8 cellular contexts compared by ENCODE assay signal in genomic region chr6:83708970-83709747, GRCh38.
DNase-seq lines count a peak whose midpoint lies in the region; ATAC-seq lines count a peak whose summit lies in the region.

A gene with protein sequence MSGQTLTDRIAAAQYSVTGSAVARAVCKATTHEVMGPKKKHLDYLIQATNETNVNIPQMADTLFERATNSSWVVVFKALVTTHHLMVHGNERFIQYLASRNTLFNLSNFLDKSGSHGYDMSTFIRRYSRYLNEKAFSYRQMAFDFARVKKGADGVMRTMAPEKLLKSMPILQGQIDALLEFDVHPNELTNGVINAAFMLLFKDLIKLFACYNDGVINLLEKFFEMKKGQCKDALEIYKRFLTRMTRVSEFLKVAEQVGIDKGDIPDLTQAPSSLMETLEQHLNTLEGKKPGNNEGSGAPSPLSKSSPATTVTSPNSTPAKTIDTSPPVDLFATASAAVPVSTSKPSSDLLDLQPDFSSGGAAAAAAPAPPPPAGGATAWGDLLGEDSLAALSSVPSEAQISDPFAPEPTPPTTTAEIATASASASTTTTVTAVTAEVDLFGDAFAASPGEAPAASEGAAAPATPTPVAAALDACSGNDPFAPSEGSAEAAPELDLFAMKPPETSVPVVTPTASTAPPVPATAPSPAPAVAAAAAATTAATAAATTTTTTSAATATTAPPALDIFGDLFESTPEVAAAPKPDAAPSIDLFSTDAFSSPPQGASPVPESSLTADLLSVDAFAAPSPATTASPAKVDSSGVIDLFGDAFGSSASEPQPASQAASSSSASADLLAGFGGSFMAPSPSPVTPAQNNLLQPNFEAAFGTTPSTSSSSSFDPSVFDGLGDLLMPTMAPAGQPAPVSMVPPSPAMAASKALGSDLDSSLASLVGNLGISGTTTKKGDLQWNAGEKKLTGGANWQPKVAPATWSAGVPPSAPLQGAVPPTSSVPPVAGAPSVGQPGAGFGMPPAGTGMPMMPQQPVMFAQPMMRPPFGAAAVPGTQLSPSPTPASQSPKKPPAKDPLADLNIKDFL (minus strand): TSS chr6:83709101. CDS start chr6:83707927, 1,174 bp downstream.

- no CpG with 5 or more reads among the region's 83 CpGs for WGBS in iPS DF 6.9 (ENCODE audit: insufficient coverage, insufficient read length)

- H3K4me1 ChIP-seq in iPS DF 6.9 (ENCODE audit: control insufficient read depth, insufficient read depth, low read length), result no peaks in the 10 kb centered on the region

- DNase-seq in NCI-H1436 treated with DMSO at 0.1 percent for 48 hours (lab: John Stamatoyannopoulos, UW) (peak; percentile 13), anterior cingulate cortex (lab: John Stamatoyannopoulos, UW) (peak in 57 of 58 donors; percentile 24 to 91 (median 75)), iPS DF 6.9 (ENCODE audit: low read depth, low spot score) (no peak), NAMALWA (ENCODE audit: low spot score) (no peak)
- DNase-seq in activated effector memory CD4-positive, alpha-beta T cell treated with Interleukin-2 at 50 U/mL for 16 hours, result no peak

- no peaks in the 10 kb centered on the region for H3K9me3 ChIP-seq in iPS DF 6.9 (ENCODE audit: control insufficient read depth, insufficient read depth, low read length)

- no peak within 1 kb of the TSS for H3K27ac ChIP-seq in iPS DF 6.9 (ENCODE audit: low read length)
- H3K27ac ChIP-seq in skin epidermis, result no peak within 1 kb of the TSS

- peaks cover 12% of the 10 kb centered on the region for H3K27me3 ChIP-seq in iPS DF 6.9 (ENCODE audit: control insufficient read depth, insufficient read depth, low read length)

- ATAC-seq in GM18502 (IDR thresholded peaks at IDR 0.05; ENCODE audit: poor library complexity, unreplicated experiment), result peak; percentile 56
- no peak for ATAC-seq in GM21619 (IDR thresholded peaks at IDR 0.05; ENCODE audit: unreplicated experiment)

- H3K4me3 ChIP-seq in iPS DF 6.9 (ENCODE audit: low read length) (peak within 1 kb of the TSS; percentile 85), skin epidermis (peak within 1 kb of the TSS; percentile 1 to 49 (median 30))

- no peaks in the 10 kb centered on the region for H3K36me3 ChIP-seq in iPS DF 6.9 (ENCODE audit: control insufficient read depth, insufficient read depth, low read length)

Comparison
In these comparisons a context has a peak if more than half of its experiments do, and no peak if none do; other contexts are left out.
1. DNase-seq: peak in NCI-H1436 treated with DMSO at 0.1 percent for 48 hours (single experiment) and anterior cingulate cortex (57 of 58); none in iPS DF 6.9 (single experiment), NAMALWA (single experiment) and activated effector memory CD4-positive, alpha-beta T cell treated with Interleukin-2 at 50 U/mL for 16 hours (single experiment).